Comparison of ENCODE assay signal across 8 cellular contexts in genomic region chrX:54182864-54183613, GRCh38. TPM values are rescaled to one million over a fixed set of nuclear protein-coding genes. Genes with fewer than 3 reads are reported as not detected.
DNase-seq lines count a peak whose midpoint lies in the region; ATAC-seq, FAIRE-seq and TF ChIP-seq lines count a peak whose summit lies in the region.

Gene FAM120C, minus strand, starts transcription at chrX:54183254. Its CDS starts 56 bp downstream, at chrX:54183198.

- intact Hi-C loops in kidney (cut with DNase I): no loop called here

- H3K9me3 ChIP-seq in kidney (ENCODE audit: control insufficient read depth in 1 of 2, low read length in 2 of 2): no peaks in the 10 kb centered on the region

- no peak for TF ChIP-seq CTCF in kidney (IDR thresholded peaks at IDR 0.05; ENCODE audit: borderline replicate concordance, extremely low read depth, insufficient read depth)

- ATAC-seq in GM18861 (IDR thresholded peaks at IDR 0.05; ENCODE audit: unreplicated experiment) (peak; percentile 29), HG03103 (IDR thresholded peaks at IDR 0.05; ENCODE audit: low read depth, unreplicated experiment) (peak; percentile 33)

- peaks cover 0 to 5% of the 10 kb centered on the region in 2 donors for H3K4me1 ChIP-seq in kidney (ENCODE audit: control insufficient read depth in 1 of 2, insufficient read depth in 1 of 2, low read depth in 1 of 2, low read length in 2 of 2)

- no peaks in the 10 kb centered on the region for H3K36me3 ChIP-seq in kidney (ENCODE audit: control insufficient read depth in 1 of 2, insufficient read depth in 2 of 2, low read length in 2 of 2)

- peak within 1 kb of the TSS; percentile 74 to 83 for H3K27ac ChIP-seq in kidney (ENCODE audit: low read depth in 2 of 2, low read length in 2 of 2)

- H3K4me3 ChIP-seq in kidney (ENCODE audit: low read length in 2 of 2): peak within 1 kb of the TSS; percentile 60 to 81

- no peak for FAIRE-seq in kidney (lab: Jason Lieb, UNC)

- H3K9ac ChIP-seq in kidney (ENCODE audit: low read length in 2 of 2): peak within 1 kb of the TSS; percentile 28 to 41

- DNase-seq in A172 (ENCODE audit: low spot score) (peak; percentile 69), NCI-H345 (lab: John Stamatoyannopoulos, UW) (peak; percentile 80), kidney (peak; percentile 88)
- peak; percentile 30 to 53 (median 46) for DNase-seq in activated CD4-positive, CD25-positive, alpha-beta regulatory T cell (lab: John Stamatoyannopoulos, UW)
- peak; percentile 60 for DNase-seq in central memory CD4-positive, alpha-beta T cell
- DNase-seq in stimulated activated CD4-positive, alpha-beta T cell treated with anti-CD3 and anti-CD28 coated beads, Interleukin-12 subunit alpha, Interleukin-12 subunit beta, amount 100 ng/mL, for 48 hours (ENCODE audit: low read depth in 2 of 3, low spot score in 1 of 3): peak; percentile 38 to 58 (median 39)

RNA-seq across cellular contexts. Expression of gene FAM120C, which starts in this region (rescaled TPM):
- 2.4 and 3.5 TPM in 2 replicates for total RNA-seq in A172 (2014; rRNA removed; shearing (Covaris generic))
- 16.4 TPM for total RNA-seq in kidney
- 4.2 TPM for polyA plus RNA-seq in kidney (ENCODE audit: insufficient read depth, low read depth, low replicate concordance)

Comparison
In these comparisons a context has a peak if more than half of its experiments do, and no peak if none do; other contexts are left out.
1. Peak in every context shown above with its lines: DNase-seq, ATAC-seq, H3K4me3 ChIP-seq and H3K27ac ChIP-seq.